27 cellular contexts compared by ENCODE assay signal in the genomic region with DNA sequence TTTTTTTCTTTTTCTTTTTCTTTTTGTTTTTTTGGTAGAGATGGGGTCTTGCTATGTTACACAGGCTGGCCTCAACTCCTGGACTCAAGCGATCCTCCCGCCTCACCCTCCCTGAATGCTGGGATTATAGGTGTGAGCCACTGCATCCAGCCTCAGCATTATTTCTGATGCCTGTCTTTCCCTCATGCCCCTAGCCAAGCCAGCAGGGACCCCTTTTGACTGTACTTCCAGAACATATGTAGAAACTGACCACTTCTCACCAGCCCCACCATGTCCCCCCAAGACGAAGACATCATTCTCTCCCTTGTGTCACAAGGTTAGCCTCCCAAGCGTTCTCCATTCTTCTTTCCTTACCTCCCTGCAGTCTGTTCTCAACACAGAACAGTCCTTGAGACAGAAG.
"Had no signal": no experiment of that assay in that cellular context is flagged by ENCODE, and none has a peak within 500 bp of the region (broad histone marks: within the 10 kb centered on the region; RNA-seq: fewer than 3 reads in every experiment).

No MANE protein-coding gene starts in this region.

- FAIRE-seq: colon, endometrium, islet of Langerhans, keratinocyte had no signal

- H3K27ac ChIP-seq: coronary artery, epithelial cell of prostate, esophagus squamous epithelium, gastrocnemius medialis, heart right ventricle, left lung, lower lobe of right lung had no signal

- H3K27me3 ChIP-seq: gastrocnemius medialis, left lung had no signal

- H3K27ac Mint-ChIP-seq: mesothelial cell of epicardium had no signal

- H3K4me1 Mint-ChIP-seq: mesothelial cell of epicardium had no signal

- H3K4me3 Mint-ChIP-seq: mesothelial cell of epicardium had no signal

- H3K4me3 ChIP-seq: coronary artery, dorsolateral prefrontal cortex, esophagus squamous epithelium, gastrocnemius medialis, heart right ventricle, left lung, lower lobe of right lung, mucosa of descending colon had no signal

- DNase-seq: dermis blood vessel endothelial cell; dorsolateral prefrontal cortex; effector CD4-positive, alpha-beta T cell; effector memory CD4-positive, alpha-beta T cell; erythroblast; esophagus squamous epithelium; foreskin fibroblast; foreskin melanocyte; gastrocnemius medialis; glutamatergic neuron; head of caudate nucleus; heart right ventricle; hippocampal formation; left cardiac atrium; left lung; left ventricle myocardium superior; lower lobe of right lung; mesenchymal stem cell; mucosa of descending colon had no signal

- H3K4me1 ChIP-seq: esophagus squamous epithelium, heart right ventricle, left lung, lower lobe of right lung had no signal

- ATAC-seq: esophagus mucosa, gastrocnemius medialis, heart right ventricle, left cardiac atrium, left lung, left ventricle myocardium superior, lower lobe of right lung, mucosa of descending colon had no signal

- H3K36me3 ChIP-seq: esophagus squamous epithelium, gastrocnemius medialis, heart right ventricle, left lung, lower lobe of right lung had no signal

- H3K9me3 ChIP-seq: esophagus squamous epithelium, gastrocnemius medialis, heart right ventricle, left lung, lower lobe of right lung, mucosa of descending colon had no signal

- H3K36me3 Mint-ChIP-seq: mesothelial cell of epicardium had no signal
